Comparison of ENCODE assay signal across 8 cellular contexts in the genomic region with DNA sequence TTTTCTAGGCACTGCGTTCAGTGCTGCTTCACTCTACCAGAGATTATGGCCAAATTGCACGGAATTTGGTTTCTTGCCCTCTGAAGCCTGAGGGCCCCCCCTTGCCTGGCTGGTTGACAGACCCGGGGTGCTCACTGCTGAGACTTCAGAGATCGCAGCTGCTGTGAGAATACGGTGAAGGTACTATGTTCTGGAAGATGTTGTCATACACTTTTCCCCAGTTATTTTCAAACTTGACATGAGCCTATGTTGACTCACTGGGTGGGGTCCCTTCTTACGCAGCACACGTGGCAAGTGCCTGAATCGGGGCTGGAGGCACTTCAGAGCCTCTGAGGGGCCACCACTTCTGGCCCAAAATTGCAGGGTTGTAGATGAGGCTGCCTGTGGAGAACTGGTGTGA. TPM values are rescaled to one million over a fixed set of nuclear protein-coding genes. Genes with fewer than 3 reads are reported as not detected.
DNase-seq lines count a peak whose midpoint lies in the region; ATAC-seq and TF ChIP-seq lines count a peak whose summit lies in the region.
"Not testable (repeated sequence)": the region's sequence is repeated elsewhere in the genome, so short reads cannot be mapped to it uniquely, and the experiment has no call there.

No MANE protein-coding gene starts in this region.

- intact Hi-C loops in gastrocnemius medialis (cut with DNase I; ENCODE audit: low total_unique reads) = not testable (repeated sequence)

- H3K4me3 Mint-ChIP-seq in activated CD8-positive, alpha-beta T cell treated with anti-CD3 and anti-CD28 coated beads, Interleukin-2, amount 10 ng/mL, durations not matched to agents 7 days and 5 days = peak overlapping the region; percentile 94
- peak overlapping the region; percentile 65 for H3K4me3 Mint-ChIP-seq in type B pancreatic cell

- not testable (repeated sequence) for H3K36me3 ChIP-seq in HEK293 (ENCODE audit: control insufficient read depth in 2 of 2, insufficient read depth in 1 of 2, low read length in 2 of 2); mucosa of rectum (ENCODE audit: control insufficient read depth in 2 of 2, insufficient read depth in 2 of 2, low read length in 2 of 2); gastrocnemius medialis

- POLR2A ChIA-PET in HEK293 (lab: Yijun Ruan, JAX); activated CD8-positive, alpha-beta T cell treated with anti-CD3 and anti-CD28 coated beads, Interleukin-2, amount 10 ng/mL, durations not matched to agents 7 days and 5 days (lab: Charles Lee): not testable (repeated sequence)

- not testable (repeated sequence) for H3K27ac ChIP-seq in HEK293 (ENCODE audit: extremely low read depth, low read depth, low read length)
- H3K27ac ChIP-seq in epithelial cell of prostate (peak overlapping the region; percentile 79), mucosa of rectum (ENCODE audit: low read depth in 2 of 2, low read length in 2 of 2) (peak overlapping the region; percentile 87 to 91), gastrocnemius medialis (peak overlapping the region; percentile 82 to 95 (median 89))

- peak; percentile 34 for DNase-seq in RPMI7951 (ENCODE audit: low read depth)
- DNase-seq in activated CD8-positive, alpha-beta T cell treated with anti-CD3 and anti-CD28 coated beads, Interleukin-2, amount 10 ng/mL, durations not matched to agents 7 days and 5 days; activated naive CD4-positive, alpha-beta T cell treated with anti-CD3 and anti-CD28 coated beads, Interleukin-2, amount 50 U/mL, for 72 hours (ENCODE audit: low spot score in 2 of 2); epithelial cell of prostate (ENCODE audit: low read depth, low spot score); gastrocnemius medialis; type B pancreatic cell (ENCODE audit: extremely low spot score, unreplicated experiment): not testable (repeated sequence)

- H3K27ac Mint-ChIP-seq in activated CD8-positive, alpha-beta T cell treated with anti-CD3 and anti-CD28 coated beads, Interleukin-2, amount 10 ng/mL, durations not matched to agents 7 days and 5 days = not testable (repeated sequence)
- H3K27ac Mint-ChIP-seq in activated naive CD4-positive, alpha-beta T cell treated with anti-CD3 and anti-CD28 coated beads, Interleukin-2, amount 50 U/mL, for 72 hours = peak overlapping the region; percentile 74 to 94
- H3K27ac Mint-ChIP-seq in type B pancreatic cell = peak overlapping the region; percentile 18

- not testable (repeated sequence) for TF ChIP-seq CTCF in HEK293 (tag by site-specific recombination; IDR thresholded peaks at IDR 0.05); gastrocnemius medialis (IDR thresholded peaks at IDR 0.05 in 4 of 5, conservative IDR thresholded peaks at IDR 0.05 in 1 of 5); type B pancreatic cell (conservative IDR thresholded peaks at IDR 0.05)

- in situ Hi-C loops in gastrocnemius medialis (cut with MboI; ENCODE audit: low sequenced_read_pairs in 4 of 4) = not testable (repeated sequence)

- not testable (repeated sequence) for H3K9ac ChIP-seq in mucosa of rectum (ENCODE audit: low read depth in 1 of 2, low read length in 2 of 2)

- H3K27me3 ChIP-seq in mucosa of rectum (ENCODE audit: control insufficient read depth in 2 of 2, insufficient read depth in 2 of 2, low read length in 2 of 2); gastrocnemius medialis: not testable (repeated sequence)

- H3K36me3 Mint-ChIP-seq in activated CD8-positive, alpha-beta T cell treated with anti-CD3 and anti-CD28 coated beads, Interleukin-2, amount 10 ng/mL, durations not matched to agents 7 days and 5 days (ENCODE audit: low read depth) = peaks cover 15% of the 10 kb centered on the region
- H3K36me3 Mint-ChIP-seq in activated naive CD4-positive, alpha-beta T cell treated with anti-CD3 and anti-CD28 coated beads, Interleukin-2, amount 50 U/mL, for 72 hours; type B pancreatic cell: not testable (repeated sequence)

- not testable (repeated sequence) for H3K4me1 ChIP-seq in HEK293 (ENCODE audit: control insufficient read depth, insufficient read depth, low read length)
- H3K4me1 ChIP-seq in mucosa of rectum (ENCODE audit: control insufficient read depth in 2 of 2, insufficient read depth in 2 of 2, low read length in 2 of 2) (peaks cover 7 to 21% of the 10 kb centered on the region in 2 donors), gastrocnemius medialis (peaks cover 23 to 28% of the 10 kb centered on the region in 2 donors)

- not testable (repeated sequence) for H3K27me3 Mint-ChIP-seq in activated CD8-positive, alpha-beta T cell treated with anti-CD3 and anti-CD28 coated beads, Interleukin-2, amount 10 ng/mL, durations not matched to agents 7 days and 5 days (ENCODE audit: low read depth); type B pancreatic cell

- H3K9me3 Mint-ChIP-seq in activated CD8-positive, alpha-beta T cell treated with anti-CD3 and anti-CD28 coated beads, Interleukin-2, amount 10 ng/mL, durations not matched to agents 7 days and 5 days (ENCODE audit: insufficient read depth); activated naive CD4-positive, alpha-beta T cell treated with anti-CD3 and anti-CD28 coated beads, Interleukin-2, amount 50 U/mL, for 72 hours; type B pancreatic cell: not testable (repeated sequence)

- not testable (repeated sequence) for H3K9me3 ChIP-seq in HEK293 (ENCODE audit: control insufficient read depth, insufficient read depth, low read depth, low read length); mucosa of rectum (ENCODE audit: control insufficient read depth in 2 of 2, low read length in 2 of 2); gastrocnemius medialis

- not testable (repeated sequence) for H3K4me3 ChIP-seq in HEK293 (ENCODE audit: low read depth, low read length); mucosa of rectum (ENCODE audit: low read length in 2 of 2); gastrocnemius medialis

- not testable (repeated sequence) for TF ChIP-seq POLR2A in gastrocnemius medialis (IDR thresholded peaks at IDR 0.05)

- CTCF ChIA-PET in HEK293 (lab: Yijun Ruan, JAX); activated CD8-positive, alpha-beta T cell treated with anti-CD3 and anti-CD28 coated beads, Interleukin-2, amount 10 ng/mL, durations not matched to agents 7 days and 5 days (lab: Charles Lee): not testable (repeated sequence)

- peaks cover 30% of the 10 kb centered on the region for H3K4me1 Mint-ChIP-seq in activated CD8-positive, alpha-beta T cell treated with anti-CD3 and anti-CD28 coated beads, Interleukin-2, amount 10 ng/mL, durations not matched to agents 7 days and 5 days (ENCODE audit: low read depth)
- not testable (repeated sequence) for H3K4me1 Mint-ChIP-seq in type B pancreatic cell (ENCODE audit: unreplicated experiment)

- not testable (repeated sequence) for ATAC-seq in activated CD8-positive, alpha-beta T cell treated with anti-CD3 and anti-CD28 coated beads, Interleukin-2, amount 10 ng/mL, durations not matched to agents 7 days and 5 days
- ATAC-seq in activated naive CD4-positive, alpha-beta T cell treated with anti-CD3 and anti-CD28 coated beads, Interleukin-2, amount 50 U/mL, for 72 hours = peak in 1 of 2 donors; percentile 38
- ATAC-seq in gastrocnemius medialis = peak in 1 of 2 donors; percentile 5

TF ChIP-seq in HEK293, 187 proteins besides CTCF, POLR2A, EP300 and RAD21:
- TF ChIP-seq KLF1 (tag by site-specific recombination; IDR thresholded peaks at IDR 0.05) (0 out of 2 replicates have a peak, but pooled peaks have one; percentile 26), ZNF335 (tag by site-specific recombination; conservative IDR thresholded peaks at IDR 0.05) (peak; percentile 40; the same call in 1 of the 2 replicates)

RNA-seq across cellular contexts. Expression of a gene that starts 2.0 kb away (rescaled TPM):
- total RNA-seq in RPMI7951 (2014; rRNA removed; shearing (Covaris generic)) = 39.7 and 55.6 TPM in 2 replicates
- total RNA-seq in activated CD8-positive, alpha-beta T cell treated with anti-CD3 and anti-CD28 coated beads, Interleukin-2, amount 10 ng/mL, durations not matched to agents 7 days and 5 days = 10 to 100 TPM; 33.2 to 35.9 TPM
- total RNA-seq in activated naive CD4-positive, alpha-beta T cell treated with anti-CD3 and anti-CD28 coated beads, Interleukin-2, amount 50 U/mL, for 72 hours = 10 to 100 TPM; 27.8 to 46.9 TPM
- total RNA-seq in gastrocnemius medialis = 10 to 100 TPM; 13.6 to 23.8 (median 14.7) TPM
- total RNA-seq in type B pancreatic cell (ENCODE audit: low replicate concordance) = 25.1 and 30.5 TPM in 2 replicates

RNA-seq across cellular contexts. Expression of a gene that starts 39.7 kb away (rescaled TPM):
- total RNA-seq in RPMI7951 (2014; rRNA removed; shearing (Covaris generic)) = 0.29 and 1.1 TPM in 2 replicates
- total RNA-seq in activated CD8-positive, alpha-beta T cell treated with anti-CD3 and anti-CD28 coated beads, Interleukin-2, amount 10 ng/mL, durations not matched to agents 7 days and 5 days = 1 to 10 TPM in 1 of 2 experiments, under 1 TPM in 1; 0.70 to 1.0 TPM
- 1 to 10 TPM; 1.3 to 3.2 TPM for total RNA-seq in activated naive CD4-positive, alpha-beta T cell treated with anti-CD3 and anti-CD28 coated beads, Interleukin-2, amount 50 U/mL, for 72 hours
- total RNA-seq in gastrocnemius medialis (under 1 TPM in 2 of 4 donors, not detected in 2; 0.49 to 0.55 TPM), type B pancreatic cell (ENCODE audit: low replicate concordance) (19.0 and 24.6 TPM in 2 replicates)
